4 cellular contexts compared by ENCODE assay signal in genomic region chr2:182876653-182877052, GRCh38. TPM values are rescaled to one million over a fixed set of nuclear protein-coding genes. Genes with fewer than 3 reads are reported as not detected.
"Had no signal": no experiment of that assay in that cellular context is flagged by ENCODE, and none has a peak within 500 bp of the region (broad histone marks: within the 10 kb centered on the region; RNA-seq: fewer than 3 reads in every experiment).

No MANE protein-coding gene starts in this region.

RNA-seq across cellular contexts. Expression of gene FRZB, which starts 10.2 kb away (rescaled TPM):
- total RNA-seq: natural killer cell; natural killer cell treated with Interleukin-12 subunit alpha and Interleukin-12 subunit beta and Interleukin-15 and Interleukin-18, amount 100 ng/mL, for 72 hours; pulmonary artery endothelial cell; renal cortical epithelial cell had no signal
